In the genomic region with DNA sequence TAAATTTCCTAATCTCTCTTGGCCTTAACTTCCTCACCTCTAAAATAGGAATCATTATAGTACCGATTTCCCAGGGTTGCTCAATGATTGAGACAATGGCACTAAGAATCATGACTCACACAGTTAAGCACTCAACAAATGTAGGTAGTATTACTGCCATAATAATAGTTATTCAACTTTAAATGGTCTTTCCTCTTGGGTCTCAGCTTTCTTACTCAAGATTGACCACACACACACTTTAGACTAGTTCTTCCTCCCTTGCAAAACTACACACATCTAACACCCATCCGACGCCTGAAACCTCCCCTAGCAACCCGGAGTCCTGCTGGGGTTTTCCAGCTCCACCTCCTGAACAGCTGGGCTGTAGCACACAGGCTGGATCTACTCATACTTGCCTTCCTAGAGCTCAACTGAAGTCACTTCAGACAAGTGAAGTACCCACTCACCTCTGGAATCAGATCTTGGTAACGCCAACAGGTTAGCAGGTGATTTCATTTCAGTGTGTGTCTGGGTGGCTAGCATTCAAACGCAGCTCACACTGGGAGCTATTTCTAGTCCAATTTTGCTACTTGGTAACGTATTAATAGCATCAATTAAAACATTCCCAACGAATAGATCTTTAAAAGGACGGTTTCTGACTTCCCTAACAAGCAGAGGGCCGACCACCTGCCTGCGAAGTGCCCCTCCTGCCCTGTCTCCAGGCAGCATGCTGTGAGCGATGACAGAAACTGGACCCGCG, we compare ENCODE assay signal across 7 cellular contexts. TPM values are rescaled to one million over a fixed set of nuclear protein-coding genes. Genes with fewer than 3 reads are reported as not detected.
A peak's percentile ranks its signal among the peaks of the same experiment; 100 is the strongest.
DNase-seq lines count a peak whose midpoint lies in the region; ATAC-seq and TF ChIP-seq lines count a peak whose summit lies in the region.

No MANE protein-coding gene starts in this region.

- H3K4me3 ChIP-seq in GM12865 (ENCODE audit: low read depth, low read length) (peak overlapping the region; percentile 80), body of pancreas (peak overlapping the region; percentile 15 to 97)

- TF ChIP-seq CTCF in GM12865 (IDR thresholded peaks at IDR 0.05; ENCODE audit: insufficient read depth, low read depth, low read length, missing control alignments), result no peak
- TF ChIP-seq CTCF in body of pancreas (IDR thresholded peaks at IDR 0.05), result no peak

- 2% methylated on average over 9 to 14 of the region's 14 CpGs for WGBS in body of pancreas, 2 donors

- H3K27me3 ChIP-seq in body of pancreas, result no peaks in the 10 kb centered on the region
- no peaks in the 10 kb centered on the region for H3K27me3 ChIP-seq in layer of hippocampus (ENCODE audit: control insufficient read depth, insufficient read depth, low read length)

- intact Hi-C loops in body of pancreas (cut with DNase I), result no loop called here

- H3K9me3 ChIP-seq in body of pancreas, result no peaks in the 10 kb centered on the region

- no peaks in the 10 kb centered on the region for H3K36me3 ChIP-seq in body of pancreas (replicated peaks in 1 of 2; ENCODE audit: insufficient read depth in 1 of 2, low read depth in 2 of 2)

- H3K27ac ChIP-seq in body of pancreas, result peak overlapping the region; percentile 76 to 85 (median 83)
- H3K27ac ChIP-seq in layer of hippocampus (ENCODE audit: low read depth, low read length), result peak overlapping the region; percentile 52

- TF ChIP-seq POLR2A in body of pancreas (IDR thresholded peaks at IDR 0.05), result peak; percentile 26 to 56 (median 50)

- peaks cover 13% of the 10 kb centered on the region for H3K4me1 ChIP-seq in body of pancreas

- DNase-seq in GM12865 (ENCODE audit: low read depth) (peak; percentile 87), H4 (ENCODE audit: low spot score) (peak; percentile 59), Kasumi-1 (lab: John Stamatoyannopoulos, UW) (peak; percentile 76 to 80), SW 1271 (lab: John Stamatoyannopoulos, UW) (peak; percentile 16 to 75), body of pancreas (peak; percentile 37 to 57 (median 50))
- peak; percentile 31 to 49 for DNase-seq in stimulated activated CD4-positive, alpha-beta T cell treated with anti-CD3 and anti-CD28 coated beads, Interleukin-4, amount 100 ng/mL, for 48 hours (ENCODE audit: low read depth in 2 of 2)

- ATAC-seq in body of pancreas, result peak; percentile 12

RNA-seq across cellular contexts. Expression of a gene that starts 1.2 kb away (rescaled TPM):
- total RNA-seq in H4 (2014; rRNA removed; shearing (Covaris generic)), result 31.0 and 49.1 TPM in 2 replicates
- total RNA-seq in body of pancreas, result 10 to 100 TPM; 15.8 to 33.6 TPM

Comparison
In these comparisons a context has a peak if more than half of its experiments do, and no peak if none do; other contexts are left out.
1. Peak in every context shown above with its lines: DNase-seq, ATAC-seq, H3K4me3 ChIP-seq and H3K27ac ChIP-seq.